6 cellular contexts compared by ENCODE assay signal in the genomic region with DNA sequence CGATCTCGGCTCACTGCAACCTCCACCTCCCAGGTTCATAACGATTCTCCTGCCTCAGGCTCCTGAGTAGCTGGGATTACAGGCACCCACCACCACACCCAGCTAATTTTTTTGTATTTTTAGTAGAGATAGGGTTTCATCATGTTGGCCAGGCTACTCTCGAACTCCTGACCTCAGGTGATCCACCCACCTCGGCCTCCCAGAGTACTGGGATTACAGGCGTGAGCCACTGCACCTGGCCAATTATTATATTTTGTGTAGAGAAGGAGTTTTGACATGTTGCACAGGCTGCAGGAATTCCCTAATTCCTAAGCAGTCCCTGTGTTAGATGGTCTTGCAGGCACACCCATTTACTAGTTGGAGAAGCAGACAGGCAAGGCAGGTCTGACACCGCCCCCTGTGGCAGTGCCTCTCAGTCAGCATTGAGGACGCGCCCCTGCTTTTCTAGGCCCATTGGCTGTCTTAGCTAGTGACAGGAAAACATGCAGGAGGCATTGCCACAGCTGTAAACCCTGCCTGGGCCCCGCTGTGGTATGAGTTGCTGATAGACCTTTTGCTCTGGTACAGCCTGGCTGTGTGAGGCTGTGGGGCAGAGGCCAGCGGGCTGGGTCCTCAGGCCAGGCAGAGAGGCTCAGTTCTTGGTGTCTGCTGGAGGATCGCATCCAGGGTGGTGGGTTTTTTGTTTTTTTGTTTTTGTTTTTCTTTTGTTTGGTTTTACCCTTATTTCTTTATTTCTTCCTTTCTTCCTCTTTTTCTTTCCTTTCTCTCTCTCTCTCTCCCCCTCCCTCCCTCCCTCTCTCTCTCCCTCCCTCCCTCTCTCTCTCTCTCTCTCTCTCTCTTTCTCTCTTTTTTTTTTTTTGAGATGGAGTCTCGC. TPM values are rescaled to one million over a fixed set of nuclear protein-coding genes. Genes with fewer than 3 reads are reported as not detected.
A peak's percentile ranks its signal among the peaks of the same experiment; 100 is the strongest.
DNase-seq lines count a peak whose midpoint lies in the region; ATAC-seq lines count a peak whose summit lies in the region.
"Not testable (repeated sequence)": the region's sequence is repeated elsewhere in the genome, so short reads cannot be mapped to it uniquely, and the experiment has no call there.

No MANE protein-coding gene starts in this region.

- H3K9me3 Mint-ChIP-seq in activated CD4-positive, alpha-beta memory T cell treated with anti-CD3 and anti-CD28 coated beads, Interleukin-2, amount 10 ng/mL, durations not matched to agents 7 days and 5 days; naive B cell: not testable (repeated sequence)

- not testable (repeated sequence) for H3K4me1 ChIP-seq in effector memory CD4-positive, alpha-beta T cell (ENCODE audit: control insufficient read depth, insufficient read depth, low read length, poor library complexity, severe bottlenecking)

- H3K9me3 ChIP-seq in effector memory CD4-positive, alpha-beta T cell (ENCODE audit: control insufficient read depth, low read length): not testable (repeated sequence)

- peak; percentile 95 for DNase-seq in GF-D8 (lab: John Stamatoyannopoulos, UW)
- peak; percentile 34 for DNase-seq in NCI-H69 (lab: John Stamatoyannopoulos, UW)
- DNase-seq in activated CD4-positive, alpha-beta memory T cell treated with anti-CD3 and anti-CD28 coated beads, Interleukin-2, amount 10 ng/mL, durations not matched to agents 7 days and 5 days: peak; percentile 79
- DNase-seq in effector memory CD4-positive, alpha-beta T cell: peak; percentile 51 to 68 (median 64)
- DNase-seq in naive B cell: peak; percentile 47
- peak; percentile 58 for DNase-seq in stimulated activated CD8-positive, alpha-beta memory T cell treated with anti-CD3 and anti-CD28 coated beads, Interleukin-7, amount 100 ng/mL, for 4 hours (ENCODE audit: low read depth in 2 of 2)

- H3K27me3 Mint-ChIP-seq in activated CD4-positive, alpha-beta memory T cell treated with anti-CD3 and anti-CD28 coated beads, Interleukin-2, amount 10 ng/mL, durations not matched to agents 7 days and 5 days; naive B cell: not testable (repeated sequence)

- not testable (repeated sequence) for H3K27me3 ChIP-seq in effector memory CD4-positive, alpha-beta T cell (replicated peaks; ENCODE audit: control insufficient read depth, insufficient read depth, low read length, poor library complexity, severe bottlenecking)

- H3K4me3 Mint-ChIP-seq in activated CD4-positive, alpha-beta memory T cell treated with anti-CD3 and anti-CD28 coated beads, Interleukin-2, amount 10 ng/mL, durations not matched to agents 7 days and 5 days: not testable (repeated sequence)
- H3K4me3 Mint-ChIP-seq in naive B cell: peak overlapping the region in 7 of 8 donors; percentile 45 to 78 (median 55)

- peak overlapping the region; percentile 73 for H3K27ac Mint-ChIP-seq in activated CD4-positive, alpha-beta memory T cell treated with anti-CD3 and anti-CD28 coated beads, Interleukin-2, amount 10 ng/mL, durations not matched to agents 7 days and 5 days
- H3K27ac Mint-ChIP-seq in naive B cell: peak overlapping the region; percentile 39 to 85 (median 74)

- peaks cover 24% of the 10 kb centered on the region for H3K4me1 Mint-ChIP-seq in activated CD4-positive, alpha-beta memory T cell treated with anti-CD3 and anti-CD28 coated beads, Interleukin-2, amount 10 ng/mL, durations not matched to agents 7 days and 5 days
- H3K4me1 Mint-ChIP-seq in naive B cell: peaks cover 34 to 52% (median 36%) of the 10 kb centered on the region in 3 donors

- peaks cover 11% of the 10 kb centered on the region for H3K36me3 ChIP-seq in effector memory CD4-positive, alpha-beta T cell (ENCODE audit: control insufficient read depth, insufficient read depth, low read length)

- H3K4me3 ChIP-seq in effector memory CD4-positive, alpha-beta T cell (ENCODE audit: insufficient read depth, low read depth, low read length, poor library complexity, severe bottlenecking): not testable (repeated sequence)

- CTCF ChIA-PET in activated CD4-positive, alpha-beta memory T cell treated with anti-CD3 and anti-CD28 coated beads, Interleukin-2, amount 10 ng/mL, durations not matched to agents 7 days and 5 days (lab: Charles Lee): interaction anchor here (0.6 to 2.5 kb wide), 11 partner anchors 9 to 134 kb away, joined by 3 to 9 read pairs (median 4); a partner anchor contains a TSS

- H3K36me3 Mint-ChIP-seq in activated CD4-positive, alpha-beta memory T cell treated with anti-CD3 and anti-CD28 coated beads, Interleukin-2, amount 10 ng/mL, durations not matched to agents 7 days and 5 days (ENCODE audit: low read depth): peaks cover 14% of the 10 kb centered on the region
- H3K36me3 Mint-ChIP-seq in naive B cell: not testable (repeated sequence)

- POLR2A ChIA-PET in activated CD4-positive, alpha-beta memory T cell treated with anti-CD3 and anti-CD28 coated beads, Interleukin-2, amount 10 ng/mL, durations not matched to agents 7 days and 5 days (lab: Charles Lee): interaction anchor here (0.8 to 3.2 kb wide), 3 partner anchors 21 to 135 kb away, joined by 3 to 16 read pairs (median 3); a partner anchor contains a TSS

- ATAC-seq in naive B cell (ENCODE audit: low read depth in 2 of 2): peak; percentile 95 to 96

- H3K27ac ChIP-seq in effector memory CD4-positive, alpha-beta T cell (ENCODE audit: insufficient read depth, low read length, poor library complexity, severe bottlenecking): peak overlapping the region; percentile 47

RNA-seq across cellular contexts. Expression of a gene that starts 20.5 kb away (rescaled TPM):
- 10 to 100 TPM; 91.6 to 93.0 TPM for total RNA-seq in activated CD4-positive, alpha-beta memory T cell treated with anti-CD3 and anti-CD28 coated beads, Interleukin-2, amount 10 ng/mL, durations not matched to agents 7 days and 5 days
- 100 to 1,000 TPM; 141 to 216 (median 170) TPM for polyA plus RNA-seq in naive B cell (ENCODE audit: low read depth in 6 of 6)

RNA-seq across cellular contexts. Expression of a gene that starts 22.0 kb away (rescaled TPM):
- 100 to 1,000 TPM; 171 to 178 TPM for total RNA-seq in activated CD4-positive, alpha-beta memory T cell treated with anti-CD3 and anti-CD28 coated beads, Interleukin-2, amount 10 ng/mL, durations not matched to agents 7 days and 5 days
- 100 to 1,000 TPM in 5 of 6 donors, 10 to 100 TPM in 1; 95.6 to 169 (median 116) TPM for polyA plus RNA-seq in naive B cell (ENCODE audit: low read depth in 6 of 6)

RNA-seq across cellular contexts. Expression of a gene that starts 31.5 kb away (rescaled TPM):
- not detected for total RNA-seq in activated CD4-positive, alpha-beta memory T cell treated with anti-CD3 and anti-CD28 coated beads, Interleukin-2, amount 10 ng/mL, durations not matched to agents 7 days and 5 days
- polyA plus RNA-seq in naive B cell (ENCODE audit: low read depth in 6 of 6): 100 to 1,000 TPM in 1 of 6 donors, 10 to 100 TPM in 5; 71.6 to 127 (median 93.6) TPM

RNA-seq across cellular contexts. Expression of a gene that starts 33.2 kb away (rescaled TPM):
- total RNA-seq in activated CD4-positive, alpha-beta memory T cell treated with anti-CD3 and anti-CD28 coated beads, Interleukin-2, amount 10 ng/mL, durations not matched to agents 7 days and 5 days: 100 to 1,000 TPM; 108 to 114 TPM
- 100 to 1,000 TPM in 2 of 6 donors, 10 to 100 TPM in 4; 73.1 to 113 (median 75.9) TPM for polyA plus RNA-seq in naive B cell (ENCODE audit: low read depth in 6 of 6)

RNA-seq across cellular contexts. Expression of a gene that starts 55.4 kb away (rescaled TPM):
- total RNA-seq in activated CD4-positive, alpha-beta memory T cell treated with anti-CD3 and anti-CD28 coated beads, Interleukin-2, amount 10 ng/mL, durations not matched to agents 7 days and 5 days: 10 to 100 TPM; 39.8 to 40.0 TPM
- 10 to 100 TPM in 1 of 6 donors, 1 to 10 TPM in 5; 6.9 to 10.3 (median 7.5) TPM for polyA plus RNA-seq in naive B cell (ENCODE audit: low read depth in 6 of 6)

Comparison
In these comparisons a context has a peak if more than half of its experiments do, and no peak if none do; other contexts are left out.
1. DNase-seq: peak in every context shown above with its lines; median percentile 95 in GF-D8; 79 in activated CD4-positive, alpha-beta memory T cell treated with anti-CD3 and anti-CD28 coated beads, Interleukin-2, amount 10 ng/mL, durations not matched to agents 7 days and 5 days; 64 in effector memory CD4-positive, alpha-beta T cell; 58 in stimulated activated CD8-positive, alpha-beta memory T cell treated with anti-CD3 and anti-CD28 coated beads, Interleukin-7, amount 100 ng/mL, for 4 hours; 47 in naive B cell; 34 in NCI-H69.